ENCODE assay signal across 18 cellular contexts in genomic region chr15:87500240-87500639, GRCh38.
DNase-seq lines count a peak whose midpoint lies in the region; ATAC-seq, FAIRE-seq and TF ChIP-seq lines count a peak whose summit lies in the region.
"Had no signal": no experiment of that assay in that cellular context is flagged by ENCODE, and none has a peak within 500 bp of the region (broad histone marks: within the 10 kb centered on the region; RNA-seq: fewer than 3 reads in every experiment).

No MANE protein-coding gene starts in this region.

- no peak overlapping the region for H3K23ac ChIP-seq in mesenchymal stem cell (ENCODE audit: low read length in 2 of 2)

- no peak overlapping the region for H4K8ac ChIP-seq in mesenchymal stem cell (ENCODE audit: low read length)

- H4K91ac ChIP-seq in mesenchymal stem cell (ENCODE audit: low read length), result no peak overlapping the region

- H3K27me3 ChIP-seq in K562 (ENCODE audit: control insufficient read depth in 2 of 2, insufficient read depth in 2 of 2, low read length in 2 of 2) (no peaks in the 10 kb centered on the region), mesenchymal stem cell (ENCODE audit: control insufficient read depth in 1 of 2, insufficient read depth in 1 of 2, low read length in 2 of 2) (no peaks in the 10 kb centered on the region), PC-9 (ENCODE audit: insufficient read depth, low read depth) (no peaks in the 10 kb centered on the region)

- H3K79me2 ChIP-seq in K562 (ENCODE audit: control insufficient read depth, insufficient read depth, low read length) (no peaks in the 10 kb centered on the region), PC-9 (ENCODE audit: low read depth) (no peaks in the 10 kb centered on the region)

- in situ Hi-C loops in K562 (cut with MboI), result no loop called here

- TF ChIP-seq CTCF in K562 (IDR thresholded peaks at IDR 0.05 in 2 of 3, conservative IDR thresholded peaks at IDR 0.05 in 1 of 3; ENCODE audit: insufficient read depth in 2 of 3, low read depth in 1 of 3, low read length in 3 of 3) (no peak), PC-9 (conservative IDR thresholded peaks at IDR 0.05) (no peak)

- no peak overlapping the region for H2AFZ ChIP-seq in K562 (ENCODE audit: low read depth, low read length)
- H2AFZ ChIP-seq in mesenchymal stem cell (ENCODE audit: low read depth, low read length), result no peak overlapping the region
- no peak overlapping the region for H2AFZ ChIP-seq in PC-9

- 47% methylated on average over 7 of the region's 7 CpGs for WGBS in K562 (ENCODE audit: insufficient coverage, low coverage, missing lambda C conversion rate)
- WGBS in mesenchymal stem cell, result 84% methylated on average over 6 of the region's 7 CpGs

- 0 out of 3 replicates have a peak, but pooled peaks cover 2% of the 10 kb centered on the region for H3K36me3 ChIP-seq in K562 (ENCODE audit: control insufficient read depth, insufficient read depth, low read length)
- no peaks in the 10 kb centered on the region for H3K36me3 ChIP-seq in mesenchymal stem cell (ENCODE audit: control insufficient read depth in 1 of 2, insufficient read depth in 2 of 2, low read depth in 1 of 2, low read length in 2 of 2)
- H3K36me3 ChIP-seq in PC-9 (ENCODE audit: low read depth), result no peaks in the 10 kb centered on the region

- no peak overlapping the region for H3K18ac ChIP-seq in mesenchymal stem cell (ENCODE audit: low read depth in 1 of 2, low read length in 2 of 2)

- no peak for TF ChIP-seq RAD21 in K562 (CRISPR knock-in tag; conservative IDR thresholded peaks at IDR 0.05 in 1 of 2, IDR thresholded peaks at IDR 0.05 in 1 of 2)

- H3K9me2 ChIP-seq in PC-9 (ENCODE audit: insufficient read depth), result no peaks in the 10 kb centered on the region

- no peak overlapping the region for H3K9ac ChIP-seq in K562 (ENCODE audit: insufficient read depth in 1 of 2, low read depth in 2 of 2, low read length in 2 of 2)
- no peak overlapping the region for H3K9ac ChIP-seq in mesenchymal stem cell (ENCODE audit: low read length)

- no peak overlapping the region for H2BK15ac ChIP-seq in mesenchymal stem cell (ENCODE audit: low read depth, poor library complexity, severe bottlenecking)

- H3K4me1 ChIP-seq in K562 (replicated peaks in 1 of 2; ENCODE audit: control insufficient read depth in 2 of 2, insufficient read depth in 2 of 2, low read length in 2 of 2) (no peaks in the 10 kb centered on the region), mesenchymal stem cell (ENCODE audit: control insufficient read depth, insufficient read depth, low read depth, low read length) (no peaks in the 10 kb centered on the region), PC-9 (replicated peaks; ENCODE audit: insufficient read depth) (no peaks in the 10 kb centered on the region)
- H3K4me1 ChIP-seq: A549 had no signal

- ATAC-seq in K562 (no peak), HG03432 (IDR thresholded peaks at IDR 0.05; ENCODE audit: unreplicated experiment) (no peak)
- ATAC-seq: A549, PC-3 had no signal

- intact Hi-C loops in K562 (cut with micrococcal nuclease) (no loop called here), PC-9 (cut with micrococcal nuclease; ENCODE audit: unreplicated experiment) (no loop called here)

- POLR2A ChIA-PET in K562 (lab: Yijun Ruan, JAX) (no interaction called here), PC-9 (lab: Charles Lee; ENCODE audit: unreplicated experiment) (no interaction called here)

- no peak for TF ChIP-seq POLR2A in K562 (conservative IDR thresholded peaks at IDR 0.05)

- no peaks in the 10 kb centered on the region for H3F3A ChIP-seq in PC-9 (ENCODE audit: insufficient read depth, low read depth)

- H3K4me2 ChIP-seq in K562 (ENCODE audit: insufficient read depth, low read length) (no peak overlapping the region), mesenchymal stem cell (ENCODE audit: low read length, poor library complexity, severe bottlenecking) (no peak overlapping the region), PC-9 (no peak overlapping the region)
- H3K4me2 ChIP-seq: A549 had no signal

- CTCF ChIA-PET in K562 (lab: Yijun Ruan, JAX; ENCODE audit: low intra/inter-chr PET ratio), result no interaction called here
- CTCF ChIA-PET in PC-9 (lab: Charles Lee), result no interaction called here

- no peak overlapping the region for H3K4me3 ChIP-seq in K562
- H3K4me3 ChIP-seq in mesenchymal stem cell (ENCODE audit: insufficient read depth in 1 of 2, low read depth in 1 of 2, low read length in 2 of 2), result no peak overlapping the region
- H3K4me3 ChIP-seq in PC-9, result no peak overlapping the region
- H3K4me3 ChIP-seq: A549 had no signal

- peak; percentile 12 for DNase-seq in NCI-H2171 treated with DMSO at 0.1 percent for 48 hours (lab: John Stamatoyannopoulos, UW)
- no peak for DNase-seq in NCI-H2171 (lab: John Stamatoyannopoulos, UW)
- peak; percentile 3 for DNase-seq in NCI-H1105 (lab: John Stamatoyannopoulos, UW)
- no peak for DNase-seq in K562 (ENCODE audit: extremely low read depth in 1 of 4, low spot score in 3 of 4)
- DNase-seq in mesenchymal stem cell, result no peak
- no peak for DNase-seq in PC-9
- DNase-seq in HuH-7 (ENCODE audit: low spot score), result no peak
- DNase-seq: C1 segment of cervical spinal cord, DMS53, Karpas-422, MM.1S, NCI-H1436 treated with DMSO at 0.1 percent for 48 hours, NCI-H2029 treated with DMSO at 0.1 percent for 48 hours, NCI-H226, NCI-H524 treated with DMSO at 0.1 percent for 48 hours, PC-3 had no signal

- no peak overlapping the region for H3K4ac ChIP-seq in mesenchymal stem cell (ENCODE audit: low read depth in 1 of 2, low read length in 2 of 2)

- H3K79me1 ChIP-seq in mesenchymal stem cell (replicated peaks; ENCODE audit: low read length, poor library complexity, severe bottlenecking), result no peaks in the 10 kb centered on the region

- no peak overlapping the region for H2BK12ac ChIP-seq in mesenchymal stem cell (ENCODE audit: low read length in 2 of 2)

- no peak for FAIRE-seq in K562 (lab: Jason Lieb, UNC)
- FAIRE-seq: A549 had no signal

- H2BK5ac ChIP-seq in mesenchymal stem cell (ENCODE audit: low read depth, low read length, poor library complexity, severe bottlenecking), result no peak overlapping the region

- BruUV-seq in K562 (replicated peaks; lab: Mats Ljungman, UMichigan), result no TSS peak
- no TSS peak for BruUV-seq in PC-9 (replicated peaks; lab: Mats Ljungman, UMichigan)

- no peak overlapping the region for H2BK120ac ChIP-seq in mesenchymal stem cell (ENCODE audit: low read depth, low read length)

- H3K9me3 ChIP-seq in K562 (replicated peaks; ENCODE audit: control insufficient read depth, insufficient read depth, low read depth, low read length), result no peaks in the 10 kb centered on the region
- H3K9me3 ChIP-seq in mesenchymal stem cell (ENCODE audit: control insufficient read depth, low read length), result no peaks in the 10 kb centered on the region
- no peaks in the 10 kb centered on the region; the same call in 1 of the 2 replicates for H3K9me3 ChIP-seq in PC-9 (ENCODE audit: insufficient read depth, low read depth)
- H3K9me3 ChIP-seq: A549 had no signal

- H3K9me1 ChIP-seq in K562 (ENCODE audit: control insufficient read depth, insufficient read depth, low read length), result no peaks in the 10 kb centered on the region

- TF ChIP-seq EP300 in K562 (IDR thresholded peaks at IDR 0.05; ENCODE audit: low read length), result no peak

- peak overlapping the region; percentile 63 for H2AK5ac ChIP-seq in mesenchymal stem cell (ENCODE audit: low read length, severe bottlenecking)

- H3K27ac ChIP-seq in K562 (ENCODE audit: extremely low read depth, low read depth, low read length), result no peak overlapping the region
- H3K27ac ChIP-seq in mesenchymal stem cell (ENCODE audit: low read length, poor library complexity, severe bottlenecking), result no peak overlapping the region
- no peak overlapping the region for H3K27ac ChIP-seq in PC-9
- H3K27ac ChIP-seq: A549 had no signal

- no peaks in the 10 kb centered on the region for H4K20me1 ChIP-seq in K562 (replicated peaks; ENCODE audit: control insufficient read depth, insufficient read depth, low read length)
- H4K20me1 ChIP-seq in PC-9 (ENCODE audit: insufficient read depth), result no peaks in the 10 kb centered on the region; the same call in 1 of the 2 replicates

- H3K14ac ChIP-seq in mesenchymal stem cell (ENCODE audit: low read length in 2 of 2), result no peak overlapping the region

TF ChIP-seq in K562, 482 proteins besides CTCF, POLR2A, EP300 and RAD21:
- peak; percentile 52; the same call in 1 of the 2 replicates for TF ChIP-seq RFX1 (IDR thresholded peaks at IDR 0.05)
- no peak for TF ChIP-seq BCOR (IDR thresholded peaks at IDR 0.05)

Comparison
In these comparisons a context has a peak if more than half of its experiments do, and no peak if none do; other contexts are left out.
1. DNase-seq: peak in NCI-H2171 treated with DMSO at 0.1 percent for 48 hours (single experiment) and NCI-H1105 (single experiment); none in NCI-H2171 (single experiment), K562 (0 of 4), mesenchymal stem cell (single experiment), PC-9 (0 of 2) and HuH-7 (single experiment).